In genomic region chr20:47652301-47652700, GRCh38 we compare ENCODE assay signal across 16 cellular contexts.
"Had no signal": no experiment of that assay in that cellular context is flagged by ENCODE, and none has a peak within 500 bp of the region (broad histone marks: within the 10 kb centered on the region; RNA-seq: fewer than 3 reads in every experiment).

No MANE protein-coding gene starts in this region.

- H3K4me1 ChIP-seq: sigmoid colon, suprapubic skin, thyroid gland had no signal

- H3K9me3 Mint-ChIP-seq: naive B cell, nephron, type B pancreatic cell had no signal

- H3K27me3 Mint-ChIP-seq: naive B cell, type B pancreatic cell had no signal

- H3K4me3 Mint-ChIP-seq: naive B cell, nephron, type B pancreatic cell had no signal

- H3K27ac Mint-ChIP-seq: nephron, type B pancreatic cell had no signal

- H3K4me1 Mint-ChIP-seq: nephron had no signal

- ATAC-seq: heart left ventricle, left colon, left ventricle myocardium superior had no signal

- H3K27ac ChIP-seq: heart left ventricle, sigmoid colon, skin epidermis, suprapubic skin, thyroid gland had no signal

- DNase-seq: heart left ventricle; hippocampal formation; left colon; left ventricle myocardium superior; mesenchymal stem cell; midbrain; naive B cell; sigmoid colon; stimulated activated CD4-positive, alpha-beta T cell treated with anti-CD3 and anti-CD28 coated beads, Interleukin-12 subunit alpha, Interleukin-12 subunit beta, amount 100 ng/mL, for 4 hours; stimulated activated naive CD4-positive, alpha-beta T cell treated with Interleukin-2 at 50 U/mL for 16 hours; thyroid gland had no signal

- H3K4me3 ChIP-seq: heart left ventricle, lung, sigmoid colon, skin epidermis, suprapubic skin, thyroid gland had no signal

- H3K27me3 ChIP-seq: heart left ventricle, sigmoid colon, suprapubic skin, thyroid gland had no signal

- H3K9me3 ChIP-seq: heart left ventricle, sigmoid colon, suprapubic skin, thyroid gland had no signal
